Comparison of ENCODE assay signal across 8 cellular contexts in genomic region chr4:56435001-56435747, GRCh38. TPM values are rescaled to one million over a fixed set of nuclear protein-coding genes. Genes with fewer than 3 reads are reported as not detected.
DNase-seq lines count a peak whose midpoint lies in the region; ATAC-seq lines count a peak whose summit lies in the region.

PPAT (minus strand) TSS chr4:56435615; CDS start chr4:56435477, 138 bp downstream.

- H3K27me3 Mint-ChIP-seq in CD4-positive, alpha-beta memory T cell = peaks cover 0 to 2% of the 10 kb centered on the region in 2 donors

- DNase-seq in CD4-positive, alpha-beta memory T cell = peak; percentile 98 to 99 (median 99)
- DNase-seq in NK-92 (lab: John Stamatoyannopoulos, UW; ENCODE audit: unreplicated experiment) (peak; percentile 88), lung microvascular endothelial cell (ENCODE audit: low read depth in 2 of 2) (peak; percentile 99)
- peak; percentile 96 to 97 for DNase-seq in activated CD8-positive, alpha-beta memory T cell treated with anti-CD3 and anti-CD28 coated beads for 1 hour (ENCODE audit: extremely low read depth in 1 of 2, low read depth in 1 of 2)
- DNase-seq in stimulated activated CD8-positive, alpha-beta memory T cell treated with anti-CD3 and anti-CD28 coated beads, Interleukin-12 subunit alpha, Interleukin-12 subunit beta, amount 100 ng/mL, for 24 hours (ENCODE audit: extremely low read depth) = peak; percentile 94

- peaks cover 0 to 13% of the 10 kb centered on the region in 2 donors for H3K36me3 Mint-ChIP-seq in CD4-positive, alpha-beta memory T cell

- POLR2A ChIA-PET in CD4-positive, alpha-beta memory T cell (lab: Charles Lee; ENCODE audit: partially characterized antibody) = interaction anchor here (0.6 to 5.0 kb wide), 22 partner anchors 9 to 1040 kb away, joined by 3 to 93 read pairs (median 14); partner anchors contain the start of genes AASDH, CEP135, NOA1 and POLR2B

- peak within 1 kb of the TSS; percentile 61 for H3K27ac ChIP-seq in CD4-positive, alpha-beta memory T cell (ENCODE audit: low read depth, low read length)
- peak within 1 kb of the TSS; percentile 86 for H3K27ac ChIP-seq in ectodermal cell (ENCODE audit: insufficient read depth, low read depth, low read length, poor library complexity, severe bottlenecking)

- H3K9me3 Mint-ChIP-seq in CD4-positive, alpha-beta memory T cell = peaks cover 0 to 4% (median 0%) of the 10 kb centered on the region in 8 donors

- peaks cover 26% of the 10 kb centered on the region for H3K4me1 ChIP-seq in CD4-positive, alpha-beta memory T cell (ENCODE audit: insufficient read depth, low read length)
- H3K4me1 ChIP-seq in ectodermal cell (ENCODE audit: control insufficient read depth, insufficient read depth, low read length) = peaks cover 10% of the 10 kb centered on the region

- H3K27me3 ChIP-seq in CD4-positive, alpha-beta memory T cell (ENCODE audit: insufficient read depth, low read length) = no peaks in the 10 kb centered on the region
- H3K27me3 ChIP-seq in ectodermal cell (ENCODE audit: control insufficient read depth, insufficient read depth, low read length, poor library complexity, severe bottlenecking) = no peaks in the 10 kb centered on the region

- H3K27ac Mint-ChIP-seq in CD4-positive, alpha-beta memory T cell = peak within 1 kb of the TSS; percentile 87 to 98 (median 96)

- no peaks in the 10 kb centered on the region for H3K9me3 ChIP-seq in CD4-positive, alpha-beta memory T cell (ENCODE audit: control insufficient read depth in 1 of 2, low read length in 2 of 2)
- no peaks in the 10 kb centered on the region for H3K9me3 ChIP-seq in ectodermal cell (ENCODE audit: control insufficient read depth, low read length)

- intact Hi-C loops in CD4-positive, alpha-beta memory T cell (cut with micrococcal nuclease) = loop anchor here (1.0 to 5.0 kb wide), 7 partner anchors 95 to 1040 kb away; partner anchors contain the start of genes CLOCK, EXOC1, NOA1 and REST

- CTCF ChIA-PET in CD4-positive, alpha-beta memory T cell (lab: Charles Lee; ENCODE audit: partially characterized antibody) = interaction anchor here (0.6 to 6.4 kb wide), 20 partner anchors 10 to 557 kb away, joined by 3 to 81 read pairs (median 7); partner anchors contain the start of genes AASDH, NOA1, POLR2B and SRP72

- peaks cover 23 to 62% (median 39%) of the 10 kb centered on the region in 4 donors for H3K4me1 Mint-ChIP-seq in CD4-positive, alpha-beta memory T cell

- H3K4me3 ChIP-seq in CD4-positive, alpha-beta memory T cell (ENCODE audit: low read length in 2 of 2) = peak within 1 kb of the TSS; percentile 76 to 82
- H3K4me3 ChIP-seq in ectodermal cell (ENCODE audit: insufficient read depth, low read depth, low read length) = peak within 1 kb of the TSS; percentile 81

- H3K36me3 ChIP-seq in CD4-positive, alpha-beta memory T cell (ENCODE audit: insufficient read depth, low read length) = no peaks in the 10 kb centered on the region
- no peaks in the 10 kb centered on the region for H3K36me3 ChIP-seq in ectodermal cell (ENCODE audit: control insufficient read depth, insufficient read depth, low read length)

- ATAC-seq in GM19438 (IDR thresholded peaks at IDR 0.05; ENCODE audit: low read depth, unreplicated experiment) = peak; percentile 62
- peak; percentile 54 for ATAC-seq in HG03575 (IDR thresholded peaks at IDR 0.05; ENCODE audit: extremely low read depth, insufficient number of reproducible peaks, low FRiP score, unreplicated experiment)

- WGBS in ectodermal cell, 2 experiments = 0% methylated on average over 62 of the region's 62 CpGs

- peak within 1 kb of the TSS; percentile 90 to 99 (median 94) for H3K4me3 Mint-ChIP-seq in CD4-positive, alpha-beta memory T cell

RNA-seq across cellular contexts. Expression of gene PPAT, which starts in this region (rescaled TPM):
- 10 to 100 TPM; 15.1 to 15.7 TPM for total RNA-seq in CD4-positive, alpha-beta memory T cell
- 10 to 100 TPM in 1 of 2 donors, 1 to 10 TPM in 1; 7.0 to 11.6 TPM for polyA plus RNA-seq in CD4-positive, alpha-beta memory T cell
- 60.5 TPM for polyA plus RNA-seq in ectodermal cell (2013, experiment 1 of 4)
- 62.5 TPM for polyA plus RNA-seq in ectodermal cell (2013, experiment 2 of 4)
- polyA plus RNA-seq in ectodermal cell (2013, experiment 3 of 4) = 43.1 TPM
- 44.2 TPM for polyA plus RNA-seq in ectodermal cell (2013, experiment 4 of 4)
- 8.9 and 10.5 TPM in 2 replicates for total RNA-seq in lung microvascular endothelial cell

Comparison
In these comparisons a context has a peak if more than half of its experiments do, and no peak if none do; other contexts are left out.
1. Peak in every context shown above with its lines: DNase-seq, ATAC-seq, H3K4me3 ChIP-seq and H3K27ac ChIP-seq.